In the genomic region with DNA sequence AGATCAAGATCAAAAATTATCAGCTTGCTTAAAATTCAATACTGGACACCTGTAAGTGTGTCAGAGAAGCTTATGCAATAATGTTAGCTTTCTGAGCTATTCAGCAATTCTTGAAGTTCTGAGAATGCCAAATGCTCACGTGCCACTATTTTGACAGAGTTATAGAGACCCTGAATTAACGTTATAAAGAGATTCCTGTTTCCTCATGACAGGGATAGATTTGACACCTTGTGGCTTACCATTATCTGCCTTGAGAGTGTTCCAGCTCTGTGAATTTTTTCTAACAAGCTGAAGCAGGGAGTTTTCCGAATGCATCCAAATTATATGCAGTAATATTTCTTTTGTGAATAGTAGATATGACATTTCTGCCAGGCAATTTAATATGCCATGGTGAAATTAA, we compare ENCODE assay signal across 34 cellular contexts.
"Had no signal": no experiment of that assay in that cellular context is flagged by ENCODE, and none has a peak within 500 bp of the region (broad histone marks: within the 10 kb centered on the region; RNA-seq: fewer than 3 reads in every experiment).

No MANE protein-coding gene starts in this region.

- H3K27ac ChIP-seq: KMS-11 had no signal

- H3K36me3 ChIP-seq: MG63 had no signal

- H3K27me3 ChIP-seq: MG63 had no signal

- H3K4me2 ChIP-seq: KMS-11 had no signal

- H3K9ac ChIP-seq: KMS-11 had no signal

- H3K4me3 ChIP-seq: MG63 had no signal

- DNase-seq: Karpas-422, Kasumi-1, MG63, MM.1S, MV-4-11, NCI-H1048, NCI-H1092, NCI-H1092 treated with DMSO at 0.1 percent for 48 hours, NCI-H1105, NCI-H1105 treated with DMSO at 0.1 percent for 48 hours, NCI-H1417, NCI-H1417 treated with DMSO at 0.1 percent for 48 hours, NCI-H1436, NCI-H1436 treated with DMSO at 0.1 percent for 48 hours, NCI-H146, NCI-H1694, NCI-H1694 treated with DMSO at 0.1 percent for 48 hours, NCI-H187, NCI-H187 treated with DMSO at 0.1 percent for 48 hours, NCI-H1930, NCI-H2029, NCI-H2029 treated with DMSO at 0.1 percent for 48 hours, NCI-H2081, NCI-H2081 treated with DMSO at 0.1 percent for 48 hours, NCI-H2107, NCI-H2171, NCI-H2171 treated with DMSO at 0.1 percent for 48 hours, NCI-H2227 treated with DMSO at 0.1 percent for 48 hours, NCI-H226, NCI-H345, NCI-H446, NCI-H446 treated with DMSO at 0.1 percent for 48 hours, NCI-H510A had no signal

- H3K9me3 ChIP-seq: MG63 had no signal
